In the genomic region with DNA sequence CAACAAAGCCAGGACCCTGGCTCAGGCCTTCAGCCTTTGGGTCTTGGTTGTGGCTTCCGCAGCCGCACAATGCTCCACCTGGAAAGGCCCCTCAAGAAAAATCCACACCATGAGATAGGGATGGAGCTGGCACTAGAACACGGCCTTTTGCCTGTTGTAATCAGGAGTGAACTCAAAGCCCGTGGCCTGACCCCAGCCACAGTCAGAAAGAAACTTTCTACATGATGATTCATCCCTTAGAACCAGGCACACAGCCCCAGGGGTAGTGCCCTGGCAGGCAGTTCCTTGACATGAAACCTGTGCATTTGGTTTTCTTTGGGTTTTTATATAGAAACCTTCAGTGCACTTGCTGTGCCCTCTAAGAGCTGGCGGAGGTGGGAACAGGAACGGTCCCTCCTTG, we compare ENCODE assay signal across 1 cellular context.
TF ChIP-seq lines count a peak whose summit lies in the region.

No MANE protein-coding gene starts in this region.

TF ChIP-seq in HCT116, 20 proteins besides CTCF, POLR2A, EP300 and RAD21 (continued from another document):
- TF ChIP-seq EGR1 (IDR thresholded peaks at IDR 0.05; ENCODE audit: low read depth) = no peak
